In genomic region chr15:41666353-41666920, GRCh38 we compare ENCODE assay signal across 20 cellular contexts. TPM values are rescaled to one million over a fixed set of nuclear protein-coding genes. Genes with fewer than 3 reads are reported as not detected.
DNase-seq lines count a peak whose midpoint lies in the region; ATAC-seq and TF ChIP-seq lines count a peak whose summit lies in the region.
"Had no signal": no experiment of that assay in that cellular context is flagged by ENCODE, and none has a peak within 500 bp of the region (broad histone marks: within the 10 kb centered on the region; RNA-seq: fewer than 3 reads in every experiment).

No MANE protein-coding gene starts in this region.

- no peak for ATAC-seq in HG02885 (IDR thresholded peaks at IDR 0.05; ENCODE audit: poor library complexity, unreplicated experiment)
- ATAC-seq: effector memory CD8-positive, alpha-beta T cell had no signal

- peaks cover 25% of the 10 kb centered on the region for H3K36me3 Mint-ChIP-seq in HFFc6 (ENCODE audit: low read depth)
- peaks cover 30% of the 10 kb centered on the region for H3K36me3 Mint-ChIP-seq in activated T-cell treated with anti-CD3 and anti-CD28 coated beads, Interleukin-2, amount 50 U/mL, for 24 hours (ENCODE audit: low read depth)

- H3K4me3 Mint-ChIP-seq in HFFc6 = peak overlapping the region; percentile 42
- H3K4me3 Mint-ChIP-seq in activated T-cell treated with anti-CD3 and anti-CD28 coated beads, Interleukin-2, amount 50 U/mL, for 24 hours = no peak overlapping the region
- H3K4me3 Mint-ChIP-seq: effector memory CD8-positive, alpha-beta T cell had no signal

- TF ChIP-seq CTCF in C4-2B (conservative IDR thresholded peaks at IDR 0.05) (0 out of 2 replicates have a peak, but pooled peaks have one; percentile 3), HFFc6 (IDR thresholded peaks at IDR 0.05) (no peak)

- DNase-seq in HFFc6 (peak; percentile 19), amniotic epithelial cell (ENCODE audit: low read depth) (peak; percentile 22), iris pigment epithelial cell (ENCODE audit: low read depth) (peak; percentile 63), NOMO-1 treated with dmso at 0.1 percent for 144 hours (lab: John Stamatoyannopoulos, UW; ENCODE audit: unreplicated experiment) (no peak), NCI-H748 treated with DMSO at 0.1 percent for 48 hours (lab: John Stamatoyannopoulos, UW) (no peak)
- DNase-seq in activated T-cell treated with anti-CD3 and anti-CD28 coated beads, Interleukin-2, amount 50 U/mL, for 24 hours = no peak
- DNase-seq: activated CD4-positive, alpha-beta T cell treated with anti-CD3 and anti-CD28 coated beads, Interleukin-2, amount 50 U/mL, for 4 hours; activated T-cell treated with anti-CD3 and anti-CD28 coated beads, Interleukin-2, amount 50 U/mL, for 48 hours; Caco-2; effector memory CD8-positive, alpha-beta T cell; KG1; NCI-H1105 treated with DMSO at 0.1 percent for 48 hours; NCI-H2107; NCI-H774; stimulated activated CD4-positive, alpha-beta T cell treated with anti-CD3 and anti-CD28 coated beads, Interleukin-1b, Interleukin-23, amount 100 ng/mL, for 48 hours; stomach had no signal

- peaks cover 1% of the 10 kb centered on the region for H3K9me3 Mint-ChIP-seq in HFFc6
- peaks cover under 1% of the 10 kb centered on the region for H3K9me3 Mint-ChIP-seq in activated T-cell treated with anti-CD3 and anti-CD28 coated beads, Interleukin-2, amount 50 U/mL, for 24 hours
- H3K9me3 Mint-ChIP-seq: effector memory CD8-positive, alpha-beta T cell had no signal

- peak overlapping the region; percentile 66 for H3K27ac Mint-ChIP-seq in HFFc6
- H3K27ac Mint-ChIP-seq in activated T-cell treated with anti-CD3 and anti-CD28 coated beads, Interleukin-2, amount 50 U/mL, for 24 hours = no peak overlapping the region

- H3K4me1 Mint-ChIP-seq in HFFc6 (ENCODE audit: low read depth) = peaks cover 53% of the 10 kb centered on the region
- H3K4me1 Mint-ChIP-seq in activated T-cell treated with anti-CD3 and anti-CD28 coated beads, Interleukin-2, amount 50 U/mL, for 24 hours (ENCODE audit: low read depth) = peaks cover 64% of the 10 kb centered on the region

- H3K27ac ChIP-seq in C4-2B = no peak overlapping the region
- H3K27ac ChIP-seq: neutrophil, right atrium auricular region, stomach had no signal

- no peaks in the 10 kb centered on the region; the same call in 1 of the 2 replicates for H3K27me3 Mint-ChIP-seq in HFFc6 (ENCODE audit: insufficient read depth)
- H3K27me3 Mint-ChIP-seq in activated T-cell treated with anti-CD3 and anti-CD28 coated beads, Interleukin-2, amount 50 U/mL, for 24 hours = no peaks in the 10 kb centered on the region
- H3K27me3 Mint-ChIP-seq: effector memory CD8-positive, alpha-beta T cell had no signal

RNA-seq across cellular contexts. Expression of gene MGA, which starts 6.2 kb away (rescaled TPM):
- 10 to 100 TPM; 11.8 to 16.6 (median 15.3) TPM for total RNA-seq in HFFc6 (2021; fragmentation: NEBNext Ultra II Directional; extraction: Animal tissue kit (Norgen Biotek cat#: 25700))

Comparison
In these comparisons a context has a peak if more than half of its experiments do, and no peak if none do; other contexts are left out.
1. DNase-seq: peak in HFFc6 (single experiment), amniotic epithelial cell (single experiment) and iris pigment epithelial cell (single experiment); none in NOMO-1 treated with dmso at 0.1 percent for 144 hours (single experiment), NCI-H748 treated with DMSO at 0.1 percent for 48 hours (single experiment) and activated T-cell treated with anti-CD3 and anti-CD28 coated beads, Interleukin-2, amount 50 U/mL, for 24 hours (single experiment).